In the genomic region with DNA sequence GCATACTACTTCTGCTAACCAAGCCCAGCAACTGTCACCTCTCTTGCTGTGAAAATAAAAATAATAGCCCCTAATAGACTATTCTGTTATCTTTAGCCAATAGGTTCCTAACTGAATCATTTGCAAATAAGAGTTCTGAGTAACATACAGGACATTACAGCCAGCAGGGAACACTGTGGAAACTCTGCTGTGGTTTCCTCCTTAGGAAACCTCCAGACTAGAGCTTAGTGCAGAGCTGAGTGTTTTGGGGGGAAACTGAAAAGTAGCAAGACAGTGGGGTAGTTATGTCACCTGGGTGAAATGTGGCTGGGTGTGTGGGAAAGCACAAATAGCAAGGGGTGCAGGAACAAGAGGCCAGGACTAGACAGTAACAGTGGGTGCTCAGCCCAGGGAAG, we compare ENCODE assay signal across 1 cellular context.
TF ChIP-seq lines count a peak whose summit lies in the region.

No MANE protein-coding gene starts in this region.

TF ChIP-seq in SK-N-SH treated with all-trans-retinoic acid at 6 μM for 48 hours, 23 proteins besides CTCF, POLR2A, EP300 and RAD21 (continued from another document):
- TF ChIP-seq, protein P1, sequence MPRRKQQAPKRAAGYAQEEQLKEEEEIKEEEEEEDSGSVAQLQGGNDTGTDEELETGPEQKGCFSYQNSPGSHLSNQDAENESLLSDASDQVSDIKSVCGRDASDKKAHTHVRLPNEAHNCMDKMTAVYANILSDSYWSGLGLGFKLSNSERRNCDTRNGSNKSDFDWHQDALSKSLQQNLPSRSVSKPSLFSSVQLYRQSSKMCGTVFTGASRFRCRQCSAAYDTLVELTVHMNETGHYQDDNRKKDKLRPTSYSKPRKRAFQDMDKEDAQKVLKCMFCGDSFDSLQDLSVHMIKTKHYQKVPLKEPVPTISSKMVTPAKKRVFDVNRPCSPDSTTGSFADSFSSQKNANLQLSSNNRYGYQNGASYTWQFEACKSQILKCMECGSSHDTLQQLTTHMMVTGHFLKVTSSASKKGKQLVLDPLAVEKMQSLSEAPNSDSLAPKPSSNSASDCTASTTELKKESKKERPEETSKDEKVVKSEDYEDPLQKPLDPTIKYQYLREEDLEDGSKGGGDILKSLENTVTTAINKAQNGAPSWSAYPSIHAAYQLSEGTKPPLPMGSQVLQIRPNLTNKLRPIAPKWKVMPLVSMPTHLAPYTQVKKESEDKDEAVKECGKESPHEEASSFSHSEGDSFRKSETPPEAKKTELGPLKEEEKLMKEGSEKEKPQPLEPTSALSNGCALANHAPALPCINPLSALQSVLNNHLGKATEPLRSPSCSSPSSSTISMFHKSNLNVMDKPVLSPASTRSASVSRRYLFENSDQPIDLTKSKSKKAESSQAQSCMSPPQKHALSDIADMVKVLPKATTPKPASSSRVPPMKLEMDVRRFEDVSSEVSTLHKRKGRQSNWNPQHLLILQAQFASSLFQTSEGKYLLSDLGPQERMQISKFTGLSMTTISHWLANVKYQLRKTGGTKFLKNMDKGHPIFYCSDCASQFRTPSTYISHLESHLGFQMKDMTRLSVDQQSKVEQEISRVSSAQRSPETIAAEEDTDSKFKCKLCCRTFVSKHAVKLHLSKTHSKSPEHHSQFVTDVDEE (CRISPR knock-in tag; IDR thresholded peaks at IDR 0.05): no peak
- TF ChIP-seq ZFP30 (CRISPR knock-in tag; IDR thresholded peaks at IDR 0.05): no peak
- TF ChIP-seq PPARA (CRISPR knock-in tag; IDR thresholded peaks at IDR 0.05; ENCODE audit: borderline replicate concordance): no peak
TF ChIP-seq in SK-N-SH treated with all-trans-retinoic acid at 6 μM for 48 hours: peak in this region for 0.
